ENCODE assay signal across 3 cellular contexts in genomic region chrX:112051546-112051945, GRCh38.
TF ChIP-seq lines count a peak whose summit lies in the region.

No MANE protein-coding gene starts in this region.

TF ChIP-seq in A549, 52 proteins besides CTCF, POLR2A, EP300 and RAD21:
- TF ChIP-seq ZSCAN20 (CRISPR knock-in tag; IDR thresholded peaks at IDR 0.05) = no peak
- no peak for TF ChIP-seq HOXB5 (CRISPR knock-in tag; IDR thresholded peaks at IDR 0.05)
- TF ChIP-seq PHF8 (IDR thresholded peaks at IDR 0.05; ENCODE audit: borderline replicate concordance, low read depth) = no peak
- no peak for TF ChIP-seq BHLHE40 (IDR thresholded peaks at IDR 0.05; ENCODE audit: low read depth, low read length)
- TF ChIP-seq GATA3 (IDR thresholded peaks at IDR 0.05; ENCODE audit: borderline replicate concordance) = no peak
- TF ChIP-seq HEYL (CRISPR knock-in tag; IDR thresholded peaks at IDR 0.05) = no peak
- TF ChIP-seq ATOH8 (CRISPR knock-in tag; IDR thresholded peaks at IDR 0.05; ENCODE audit: low read depth) = no peak
- TF ChIP-seq EHF (CRISPR knock-in tag; IDR thresholded peaks at IDR 0.05) = no peak
- no peak for TF ChIP-seq MAX (IDR thresholded peaks at IDR 0.05)
TF ChIP-seq in A549: peak in this region for 0.

TF ChIP-seq in IMR-90, 13 proteins besides CTCF, POLR2A, EP300 and RAD21:
- TF ChIP-seq FOS (IDR thresholded peaks at IDR 0.05; ENCODE audit: low read depth, low read length) = no peak
- no peak for TF ChIP-seq RCOR1 (IDR thresholded peaks at IDR 0.05; ENCODE audit: insufficient replicate concordance, low read length)
- no peak for TF ChIP-seq ELK1 (IDR thresholded peaks at IDR 0.05; ENCODE audit: borderline replicate concordance, low read depth, low read length)
- peak; percentile 73 for TF ChIP-seq CEBPB (IDR thresholded peaks at IDR 0.05; ENCODE audit: low read depth, low read length)

TF ChIP-seq in K562, 482 proteins besides CTCF, POLR2A, EP300 and RAD21:
- TF ChIP-seq PCBP2 (IDR thresholded peaks at IDR 0.05; ENCODE audit: low read depth, low read length, poor library complexity, severe bottlenecking) = no peak
- TF ChIP-seq CEBPB (tag; IDR thresholded peaks at IDR 0.05) = peak; percentile 19; the same call in 1 of the 2 replicates
